ENCODE assay signal across 19 cellular contexts in the genomic region with DNA sequence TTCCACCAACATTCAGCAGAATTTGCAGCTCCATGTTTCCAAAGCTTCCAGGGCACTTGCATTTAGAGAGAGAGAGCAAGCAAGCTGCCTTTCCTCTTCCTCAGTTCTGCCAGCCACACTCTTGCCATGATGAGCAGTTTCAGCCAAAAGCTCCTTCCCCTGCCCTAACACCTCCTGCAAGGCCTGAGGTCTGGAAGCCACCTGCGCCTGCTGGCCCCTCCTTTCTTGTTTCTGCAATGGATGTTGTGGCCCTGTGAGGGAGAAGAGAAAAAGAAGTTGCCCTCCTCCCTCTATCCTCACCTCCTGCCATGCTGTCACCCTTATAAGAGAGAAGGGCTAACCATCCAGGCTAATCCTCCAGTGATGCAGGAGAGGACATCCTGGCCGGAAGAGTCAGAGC. TPM values are rescaled to one million over a fixed set of nuclear protein-coding genes. Genes with fewer than 3 reads are reported as not detected.
A peak's percentile ranks its signal among the peaks of the same experiment; 100 is the strongest.
DNase-seq lines count a peak whose midpoint lies in the region; ATAC-seq lines count a peak whose summit lies in the region.
"Had no signal": no experiment of that assay in that cellular context is flagged by ENCODE, and none has a peak within 500 bp of the region (broad histone marks: within the 10 kb centered on the region; RNA-seq: fewer than 3 reads in every experiment).

No MANE protein-coding gene starts in this region.

- no peaks in the 10 kb centered on the region for H3K9me3 Mint-ChIP-seq in T-cell
- H3K9me3 Mint-ChIP-seq in central memory CD8-positive, alpha-beta T cell = no peaks in the 10 kb centered on the region
- no peaks in the 10 kb centered on the region for H3K9me3 Mint-ChIP-seq in stimulated activated memory B cell treated with anti-CD40 and anti-IgM and Interleukin-4, amounts not matched to agents 10 μg/mL and 1 μg/mL and 100 μg/mL, for 72 hours

- H3K27me3 Mint-ChIP-seq in T-cell = no peaks in the 10 kb centered on the region
- H3K27me3 Mint-ChIP-seq in central memory CD8-positive, alpha-beta T cell = no peaks in the 10 kb centered on the region
- H3K27me3 Mint-ChIP-seq in stimulated activated memory B cell treated with anti-CD40 and anti-IgM and Interleukin-4, amounts not matched to agents 10 μg/mL and 1 μg/mL and 100 μg/mL, for 72 hours = no peaks in the 10 kb centered on the region

- CTCF ChIA-PET in T-cell (lab: Charles Lee) = interaction anchor here (1.0 to 1.4 kb wide), 5 partner anchors 10 to 16 kb away, joined by 3 to 12 read pairs (median 5); no protein-coding TSS in a partner anchor

- POLR2A ChIA-PET in T-cell (lab: Charles Lee) = interaction anchor here (0.8 to 2.7 kb wide), 6 partner anchors 11 to 46 kb away, joined by 3 to 16 read pairs (median 6); no protein-coding TSS in a partner anchor

- H3K36me3 Mint-ChIP-seq in T-cell = peaks cover 67% of the 10 kb centered on the region
- H3K36me3 Mint-ChIP-seq in central memory CD8-positive, alpha-beta T cell (ENCODE audit: insufficient read depth) = peaks cover 60% of the 10 kb centered on the region
- H3K36me3 Mint-ChIP-seq in stimulated activated memory B cell treated with anti-CD40 and anti-IgM and Interleukin-4, amounts not matched to agents 10 μg/mL and 1 μg/mL and 100 μg/mL, for 72 hours = peaks cover 56% of the 10 kb centered on the region

- peaks cover 96 to 98% (median 98%) of the 10 kb centered on the region in 3 donors for H3K4me1 Mint-ChIP-seq in T-cell
- H3K4me1 Mint-ChIP-seq in central memory CD8-positive, alpha-beta T cell = peaks cover 97% of the 10 kb centered on the region
- peaks cover 89% of the 10 kb centered on the region for H3K4me1 Mint-ChIP-seq in stimulated activated memory B cell treated with anti-CD40 and anti-IgM and Interleukin-4, amounts not matched to agents 10 μg/mL and 1 μg/mL and 100 μg/mL, for 72 hours

- H3K4me3 Mint-ChIP-seq in T-cell = peak overlapping the region; percentile 31 to 74 (median 40)
- H3K4me3 Mint-ChIP-seq in central memory CD8-positive, alpha-beta T cell = peak overlapping the region; percentile 59
- peak overlapping the region; percentile 37 for H3K4me3 Mint-ChIP-seq in stimulated activated memory B cell treated with anti-CD40 and anti-IgM and Interleukin-4, amounts not matched to agents 10 μg/mL and 1 μg/mL and 100 μg/mL, for 72 hours

- peak; percentile 59 for DNase-seq in activated CD8-positive, alpha-beta memory T cell treated with anti-CD3 and anti-CD28 coated beads, Interleukin-2, amount 50 U/mL, for 48 hours
- DNase-seq in activated CD8-positive, alpha-beta memory T cell treated with anti-CD3 and anti-CD28 coated beads for 24 hours = no peak
- DNase-seq in T-cell = no peak
- DNase-seq in central memory CD8-positive, alpha-beta T cell (ENCODE audit: low spot score in 2 of 2) = no peak
- no peak for DNase-seq in COR-L47 (lab: John Stamatoyannopoulos, UW)
- no peak for DNase-seq in H4 (ENCODE audit: low spot score)
- DNase-seq: ACHN; activated effector memory CD4-positive, alpha-beta T cell treated with anti-CD3 and anti-CD28 coated beads, Interleukin-2, amount 50 U/mL, for 16 hours; body of pancreas; Calu3; dermis blood vessel endothelial cell; GF-D8; left ventricle myocardium inferior; NCI-H1436 had no signal

- ATAC-seq in T-cell (replicated peaks in 1 of 4) (no peak), HG03460 (IDR thresholded peaks at IDR 0.05; ENCODE audit: unreplicated experiment) (no peak)
- no peak for ATAC-seq in central memory CD8-positive, alpha-beta T cell (replicated peaks; ENCODE audit: extremely low read depth, poor library complexity, severe bottlenecking)
- ATAC-seq in stimulated activated memory B cell treated with anti-CD40 and anti-IgM and Interleukin-4, amounts not matched to agents 10 μg/mL and 1 μg/mL and 100 μg/mL, for 72 hours = no peak
- ATAC-seq: body of pancreas, esophagus mucosa, Right ventricle myocardium inferior had no signal

- H3K27ac Mint-ChIP-seq in T-cell = peak overlapping the region; percentile 96 to 99
- H3K27ac Mint-ChIP-seq in central memory CD8-positive, alpha-beta T cell (ENCODE audit: low read depth) = peak overlapping the region; percentile 100
- peak overlapping the region; percentile 92 for H3K27ac Mint-ChIP-seq in stimulated activated memory B cell treated with anti-CD40 and anti-IgM and Interleukin-4, amounts not matched to agents 10 μg/mL and 1 μg/mL and 100 μg/mL, for 72 hours

RNA-seq across cellular contexts. Expression of gene IKZF1, which starts 48.7 kb away (rescaled TPM):
- total RNA-seq in T-cell = 100 to 1,000 TPM; 429 to 525 (median 494) TPM
- total RNA-seq in H4 (2014; rRNA removed; shearing (Covaris generic)) = 0.06 and 1.2 TPM in 2 replicates
- total RNA-seq: HT-29 had no signal

Comparison
In these comparisons a context has a peak if more than half of its experiments do, and no peak if none do; other contexts are left out.
1. RNA of gene IKZF1, which starts 48.7 kb away (total RNA-seq): 429 to 525 TPM in T-cell; 0.06 to 1.2 TPM in H4; every median in the first group is over 100 times any median in the second.
2. Peak in every context shown above with its lines, with median percentiles within 50 percentile points of each other: H3K27ac Mint-ChIP-seq and H3K4me3 Mint-ChIP-seq.